14 cellular contexts compared by ENCODE assay signal in genomic region chr1:234934611-234935033, GRCh38.
DNase-seq lines count a peak whose midpoint lies in the region; ATAC-seq and TF ChIP-seq lines count a peak whose summit lies in the region.
"Had no signal": no experiment of that assay in that cellular context is flagged by ENCODE, and none has a peak within 500 bp of the region (broad histone marks: within the 10 kb centered on the region; RNA-seq: fewer than 3 reads in every experiment).

No MANE protein-coding gene starts in this region.

- no peaks in the 10 kb centered on the region for H3K36me3 ChIP-seq in suprapubic skin
- H3K36me3 ChIP-seq in esophagus muscularis mucosa: no peaks in the 10 kb centered on the region
- H3K36me3 ChIP-seq: BLaER1 had no signal

- H3K27ac ChIP-seq in suprapubic skin (no peak overlapping the region), esophagus muscularis mucosa (replicated peaks in 1 of 4) (no peak overlapping the region)
- H3K27ac ChIP-seq: BLaER1, dorsolateral prefrontal cortex had no signal

- H3K36me3 Mint-ChIP-seq in activated T-cell treated with anti-CD3 and anti-CD28 coated beads, Interleukin-2, amount 50 U/mL, for 24 hours (ENCODE audit: low read depth): no peaks in the 10 kb centered on the region
- no peaks in the 10 kb centered on the region for H3K36me3 Mint-ChIP-seq in activated T-cell treated with anti-CD3 and anti-CD28 coated beads, Interleukin-2, amount 50 U/mL, for 4 hours (ENCODE audit: insufficient read depth)

- no peak for TF ChIP-seq POLR2A in suprapubic skin (IDR thresholded peaks at IDR 0.05)
- TF ChIP-seq POLR2A in esophagus muscularis mucosa (IDR thresholded peaks at IDR 0.05; ENCODE audit: low read depth): no peak

- intact Hi-C loops in esophagus muscularis mucosa (cut with DNase I): no loop called here

- peak; percentile 11 for DNase-seq in activated T-cell treated with anti-CD3 and anti-CD28 coated beads, Interleukin-2, amount 50 U/mL, for 24 hours
- DNase-seq in activated T-cell treated with anti-CD3 and anti-CD28 coated beads, Interleukin-2, amount 50 U/mL, for 4 hours: no peak
- peak; percentile 69 for DNase-seq in RPMI7951 (ENCODE audit: low read depth)
- DNase-seq in fibroblast of mammary gland (ENCODE audit: low read depth): peak; percentile 81
- DNase-seq in suprapubic skin (ENCODE audit: low spot score in 2 of 2): peak; percentile 25 to 47
- no peak for DNase-seq in esophagus muscularis mucosa (ENCODE audit: extremely low spot score)
- no peak for DNase-seq in NCI-H1105 treated with DMSO at 0.1 percent for 48 hours (lab: John Stamatoyannopoulos, UW)
- DNase-seq: dorsolateral prefrontal cortex; NCI-H2227 treated with DMSO at 0.1 percent for 48 hours; stimulated activated CD4-positive, alpha-beta T cell treated with anti-CD3 and anti-CD28 coated beads, Interleukin-4, amount 100 ng/mL, for 4 hours had no signal

- H3K9me3 Mint-ChIP-seq in activated T-cell treated with anti-CD3 and anti-CD28 coated beads, Interleukin-2, amount 50 U/mL, for 24 hours: no peaks in the 10 kb centered on the region
- H3K9me3 Mint-ChIP-seq in activated T-cell treated with anti-CD3 and anti-CD28 coated beads, Interleukin-2, amount 50 U/mL, for 4 hours: no peaks in the 10 kb centered on the region
- H3K9me3 Mint-ChIP-seq: activated T-helper 1 cell treated with anti-CD3 and anti-CD28 coated beads, Interleukin-12 subunit alpha, Interleukin-12 subunit beta, Interleukin-2, Interleukin-4 antibody, amounts not matched to agents 30 ng/mL and 10 ng/mL and 1 ng/mL, durations not matched to agents 14 hours and 24 hours and 36 hours; nephron had no signal

- peak overlapping the region; percentile 29 for H3K27ac Mint-ChIP-seq in activated T-cell treated with anti-CD3 and anti-CD28 coated beads, Interleukin-2, amount 50 U/mL, for 24 hours
- H3K27ac Mint-ChIP-seq: activated T-helper 1 cell treated with anti-CD3 and anti-CD28 coated beads, Interleukin-12 subunit alpha, Interleukin-12 subunit beta, Interleukin-2, Interleukin-4 antibody, amounts not matched to agents 30 ng/mL and 10 ng/mL and 1 ng/mL, durations not matched to agents 14 hours and 24 hours and 36 hours; nephron had no signal

- 83% methylated on average over 7 of the region's 7 CpGs for WGBS in suprapubic skin
- 80% methylated on average over 7 of the region's 7 CpGs for WGBS in esophagus muscularis mucosa

- TF ChIP-seq CTCF in fibroblast of mammary gland (conservative IDR thresholded peaks at IDR 0.05; ENCODE audit: control insufficient read depth, insufficient read depth, low read depth, low read length) (no peak), suprapubic skin (IDR thresholded peaks at IDR 0.05) (no peak), esophagus muscularis mucosa (IDR thresholded peaks at IDR 0.05) (no peak)

- H3K9me3 ChIP-seq in suprapubic skin (no peaks in the 10 kb centered on the region), esophagus muscularis mucosa (no peaks in the 10 kb centered on the region)
- H3K9me3 ChIP-seq: BLaER1 had no signal

- no peak overlapping the region for H3K4me3 ChIP-seq in fibroblast of mammary gland (ENCODE audit: control insufficient read depth, low read depth, low read length)
- no peak overlapping the region for H3K4me3 ChIP-seq in suprapubic skin
- no peak overlapping the region for H3K4me3 ChIP-seq in esophagus muscularis mucosa
- H3K4me3 ChIP-seq: BLaER1, dorsolateral prefrontal cortex had no signal

- no peak for TF ChIP-seq EP300 in suprapubic skin (IDR thresholded peaks at IDR 0.05)
- no peak for TF ChIP-seq EP300 in esophagus muscularis mucosa (IDR thresholded peaks at IDR 0.05)

- no peak for ATAC-seq in activated T-cell treated with anti-CD3 and anti-CD28 coated beads, Interleukin-2, amount 50 U/mL, for 4 hours
- no peak for ATAC-seq in GM21381 (IDR thresholded peaks at IDR 0.05; ENCODE audit: unreplicated experiment)

- H3K27me3 Mint-ChIP-seq in activated T-cell treated with anti-CD3 and anti-CD28 coated beads, Interleukin-2, amount 50 U/mL, for 24 hours: no peaks in the 10 kb centered on the region
- H3K27me3 Mint-ChIP-seq in activated T-cell treated with anti-CD3 and anti-CD28 coated beads, Interleukin-2, amount 50 U/mL, for 4 hours (ENCODE audit: low read depth): no peaks in the 10 kb centered on the region

- H3K27me3 ChIP-seq in suprapubic skin: no peaks in the 10 kb centered on the region
- H3K27me3 ChIP-seq in esophagus muscularis mucosa: no peaks in the 10 kb centered on the region
- H3K27me3 ChIP-seq: BLaER1, dorsolateral prefrontal cortex had no signal

- H3K4me1 Mint-ChIP-seq in activated T-cell treated with anti-CD3 and anti-CD28 coated beads, Interleukin-2, amount 50 U/mL, for 24 hours (ENCODE audit: low read depth): peaks cover 54% of the 10 kb centered on the region
- peaks cover 25% of the 10 kb centered on the region for H3K4me1 Mint-ChIP-seq in activated T-cell treated with anti-CD3 and anti-CD28 coated beads, Interleukin-2, amount 50 U/mL, for 4 hours (ENCODE audit: low read depth)
- H3K4me1 Mint-ChIP-seq: nephron had no signal

- H3K4me1 ChIP-seq in suprapubic skin (peaks cover 11% of the 10 kb centered on the region), esophagus muscularis mucosa (peaks cover 8 to 12% (median 11%) of the 10 kb centered on the region in 4 donors)

- H3K4me3 Mint-ChIP-seq in activated T-cell treated with anti-CD3 and anti-CD28 coated beads, Interleukin-2, amount 50 U/mL, for 24 hours: no peak overlapping the region
- H3K4me3 Mint-ChIP-seq in activated T-cell treated with anti-CD3 and anti-CD28 coated beads, Interleukin-2, amount 50 U/mL, for 4 hours: no peak overlapping the region
- H3K4me3 Mint-ChIP-seq: activated T-helper 1 cell treated with anti-CD3 and anti-CD28 coated beads, Interleukin-12 subunit alpha, Interleukin-12 subunit beta, Interleukin-2, Interleukin-4 antibody, amounts not matched to agents 30 ng/mL and 10 ng/mL and 1 ng/mL, durations not matched to agents 14 hours and 24 hours and 36 hours; nephron had no signal

Comparison
In these comparisons a context has a peak if more than half of its experiments do, and no peak if none do; other contexts are left out.
1. DNase-seq: peak in activated T-cell treated with anti-CD3 and anti-CD28 coated beads, Interleukin-2, amount 50 U/mL, for 24 hours (single experiment), RPMI7951 (single experiment), fibroblast of mammary gland (single experiment) and suprapubic skin (2 of 2); none in activated T-cell treated with anti-CD3 and anti-CD28 coated beads, Interleukin-2, amount 50 U/mL, for 4 hours (single experiment), esophagus muscularis mucosa (single experiment) and NCI-H1105 treated with DMSO at 0.1 percent for 48 hours (single experiment).